9 cellular contexts compared by ENCODE assay signal in genomic region chr9:85212887-85213286, GRCh38.
DNase-seq lines count a peak whose midpoint lies in the region; ATAC-seq and TF ChIP-seq lines count a peak whose summit lies in the region.
"Had no signal": no experiment of that assay in that cellular context is flagged by ENCODE, and none has a peak within 500 bp of the region (broad histone marks: within the 10 kb centered on the region; RNA-seq: fewer than 3 reads in every experiment).

No MANE protein-coding gene starts in this region.

- H3K4me1 ChIP-seq in mesendoderm (ENCODE audit: control insufficient read depth, low read depth, low read length), result peaks cover 8% of the 10 kb centered on the region
- no peaks in the 10 kb centered on the region for H3K4me1 ChIP-seq in vagina

- H3K36me3 ChIP-seq in mesendoderm (ENCODE audit: control insufficient read depth, insufficient read depth, low read length), result no peaks in the 10 kb centered on the region
- H3K36me3 ChIP-seq in vagina, result no peaks in the 10 kb centered on the region

- no peak for TF ChIP-seq CTCF in astrocyte of the spinal cord (IDR thresholded peaks at IDR 0.05; ENCODE audit: low read depth, low read length)
- no peak for TF ChIP-seq CTCF in vagina (IDR thresholded peaks at IDR 0.05)

- no peak overlapping the region for H3K4me3 ChIP-seq in astrocyte of the spinal cord (ENCODE audit: low read depth, low read length)
- no peak overlapping the region for H3K4me3 ChIP-seq in mesendoderm (ENCODE audit: low read length)
- no peak overlapping the region for H3K4me3 ChIP-seq in vagina

- H3K4me2 ChIP-seq in mesendoderm (ENCODE audit: low read length), result no peak overlapping the region

- H3K56ac ChIP-seq in mesendoderm (ENCODE audit: low read length), result no peak overlapping the region

- no peak overlapping the region for H2BK120ac ChIP-seq in mesendoderm (ENCODE audit: low read depth, low read length)

- in situ Hi-C loops in Caki2 (cut with HindIII; ENCODE audit: low pct_unique_long_range_greater_than_20kb, low sequenced_read_pairs) (no loop called here), astrocyte of the spinal cord (cut with HindIII; ENCODE audit: low sequenced_read_pairs) (no loop called here)

- H3K27ac ChIP-seq in mesendoderm (ENCODE audit: low read depth, low read length) (no peak overlapping the region), vagina (no peak overlapping the region)

- H3K4ac ChIP-seq in mesendoderm (ENCODE audit: low read depth, low read length), result no peak overlapping the region

- H3K79me2 ChIP-seq in mesendoderm (ENCODE audit: control insufficient read depth, insufficient read depth, low read length), result no peaks in the 10 kb centered on the region

- WGBS in mesendoderm (ENCODE audit: extremely low coverage, insufficient coverage, low lambda C conversion rate), result no CpG with 5 or more reads among the region's 2 CpGs

- no peak overlapping the region for H3K23ac ChIP-seq in mesendoderm (ENCODE audit: low read length)

- H3K9ac ChIP-seq in mesendoderm (ENCODE audit: low read length), result no peak overlapping the region

- no peak for TF ChIP-seq POLR2A in vagina (IDR thresholded peaks at IDR 0.05)

- peak; percentile 68 for DNase-seq in Caki2 (ENCODE audit: low read depth)
- peak; percentile 9 for DNase-seq in HK-2 (ENCODE audit: unreplicated experiment)
- DNase-seq in astrocyte of the spinal cord (ENCODE audit: low read depth, low spot score), result peak; percentile 82
- DNase-seq in mesendoderm, result peak; percentile 82
- DNase-seq in SIG-M5 (lab: John Stamatoyannopoulos, UW), result no peak
- DNase-seq in vagina (ENCODE audit: extremely low spot score in 2 of 2), result no peak
- DNase-seq: right cardiac atrium had no signal

- no peak overlapping the region for H4K8ac ChIP-seq in mesendoderm (ENCODE audit: low read depth, low read length)

- no peak overlapping the region for H4K5ac ChIP-seq in mesendoderm (ENCODE audit: low read length)

- no peak for ATAC-seq in HG03280 (IDR thresholded peaks at IDR 0.05; ENCODE audit: unreplicated experiment)
- no peak for ATAC-seq in GM18498 (IDR thresholded peaks at IDR 0.05; ENCODE audit: unreplicated experiment)
- ATAC-seq: right cardiac atrium had no signal

- intact Hi-C loops in vagina (cut with DNase I), result no loop called here

- H3K18ac ChIP-seq in mesendoderm (ENCODE audit: low read length), result no peak overlapping the region

- H3K9me3 ChIP-seq in vagina, result no peaks in the 10 kb centered on the region

- H3K79me1 ChIP-seq in mesendoderm (ENCODE audit: low read length), result no peaks in the 10 kb centered on the region

- peak overlapping the region; percentile 19 for H2BK15ac ChIP-seq in mesendoderm (replicated peaks; ENCODE audit: low read depth)

- no peak overlapping the region for H2BK5ac ChIP-seq in mesendoderm (ENCODE audit: low read length)

- no peaks in the 10 kb centered on the region for H3K27me3 ChIP-seq in mesendoderm (ENCODE audit: insufficient read depth, low read length, poor library complexity)
- no peaks in the 10 kb centered on the region for H3K27me3 ChIP-seq in vagina

- H2AK5ac ChIP-seq in mesendoderm (ENCODE audit: low read length), result no peak overlapping the region

Comparison
In these comparisons a context has a peak if more than half of its experiments do, and no peak if none do; other contexts are left out.
1. DNase-seq: peak in Caki2 (single experiment), HK-2 (single experiment), astrocyte of the spinal cord (single experiment) and mesendoderm (single experiment); none in SIG-M5 (single experiment) and vagina (0 of 2).